ENCODE assay signal across 8 cellular contexts in genomic region chr7:140478361-140479061, GRCh38. TPM values are rescaled to one million over a fixed set of nuclear protein-coding genes. Genes with fewer than 3 reads are reported as not detected.
DNase-seq lines count a peak whose midpoint lies in the region; ATAC-seq and TF ChIP-seq lines count a peak whose summit lies in the region.

No MANE protein-coding gene starts in this region.

- TF ChIP-seq CTCF in GM13976 (IDR thresholded peaks at IDR 0.05; ENCODE audit: borderline replicate concordance, control extremely low read depth, extremely low read depth, insufficient read depth, missing control alignments) (no peak), WI38 (IDR thresholded peaks at IDR 0.05; ENCODE audit: low read depth, low read length) (no peak), left lung (IDR thresholded peaks at IDR 0.05) (no peak)

- peak overlapping the region; percentile 81 for H3K27ac ChIP-seq in cingulate gyrus (ENCODE audit: low read depth, low read length)
- H3K27ac ChIP-seq in left lung: peak overlapping the region; percentile 91 to 94

- H3K9me3 ChIP-seq in left lung: no peaks in the 10 kb centered on the region

- in situ Hi-C loops in GM13976 (cut with MboI; ENCODE audit: low sequenced_read_pairs, unreplicated experiment): no loop called here

- peak; percentile 17 for ATAC-seq in HG02588 (IDR thresholded peaks at IDR 0.05; ENCODE audit: unreplicated experiment)
- ATAC-seq in left lung: peak; percentile 30

- peak; percentile 55 for DNase-seq in GM13976 (ENCODE audit: low spot score)
- DNase-seq in NAMALWA (ENCODE audit: low spot score): peak; percentile 78
- DNase-seq in left lung: peak in 1 of 2 donors; percentile 50
- peak; percentile 8 for DNase-seq in stimulated activated CD4-positive, alpha-beta T cell treated with anti-CD3 and anti-CD28 coated beads, Interleukin-2, amount 100 ng/mL, for 4 hours (ENCODE audit: low read depth)
- DNase-seq in SHP77 (lab: John Stamatoyannopoulos, UW): no peak

- peak overlapping the region; percentile 88 for H3K4me3 ChIP-seq in WI38 (ENCODE audit: low read depth, low read length)
- peak overlapping the region; percentile 77 to 100 for H3K4me3 ChIP-seq in left lung

- H3K4me1 ChIP-seq in left lung: peaks cover 5 to 42% of the 10 kb centered on the region in 2 donors

- intact Hi-C loops in left lung (cut with DNase I): no loop called here

- H3K36me3 ChIP-seq in left lung: no peaks in the 10 kb centered on the region

- no peaks in the 10 kb centered on the region for H3K27me3 ChIP-seq in left lung

RNA-seq across cellular contexts. Expression of gene MKRN1, which starts 0.8 kb away (rescaled TPM):
- 10 to 100 TPM; 78.1 to 87.9 TPM for total RNA-seq in left lung

Comparison
In these comparisons a context has a peak if more than half of its experiments do, and no peak if none do; other contexts are left out.
1. DNase-seq: peak in GM13976 (single experiment), NAMALWA (single experiment) and stimulated activated CD4-positive, alpha-beta T cell treated with anti-CD3 and anti-CD28 coated beads, Interleukin-2, amount 100 ng/mL, for 4 hours (single experiment); none in SHP77 (0 of 2).